Comparison of ENCODE assay signal across 8 cellular contexts in genomic region chr20:2840967-2841531, GRCh38. TPM values are rescaled to one million over a fixed set of nuclear protein-coding genes. Genes with fewer than 3 reads are reported as not detected.
DNase-seq lines count a peak whose midpoint lies in the region; ATAC-seq and TF ChIP-seq lines count a peak whose summit lies in the region.

No MANE protein-coding gene starts in this region.

- no peak for TF ChIP-seq POLR2A in suprapubic skin (IDR thresholded peaks at IDR 0.05)

- peak overlapping the region; percentile 86 for H3K4me3 ChIP-seq in epithelial cell of esophagus (ENCODE audit: low read length)
- peak overlapping the region; percentile 84 for H3K4me3 ChIP-seq in mononuclear cell (ENCODE audit: low read length)
- peak overlapping the region; percentile 96 for H3K4me3 ChIP-seq in suprapubic skin

- peak overlapping the region; percentile 85 to 98 (median 94) for H3K4me3 Mint-ChIP-seq in IgD-negative memory B cell

- H3K27me3 ChIP-seq in mononuclear cell (ENCODE audit: insufficient read depth, low read length): no peaks in the 10 kb centered on the region
- H3K27me3 ChIP-seq in suprapubic skin: no peaks in the 10 kb centered on the region

- no peaks in the 10 kb centered on the region for H3K9me3 ChIP-seq in mononuclear cell (ENCODE audit: low read depth, low read length)
- H3K9me3 ChIP-seq in suprapubic skin: no peaks in the 10 kb centered on the region

- DNase-seq in NCI-H1417 (lab: John Stamatoyannopoulos, UW) (peak in 2 of 3 experiments; percentile 74 to 76), NCI-H1417 treated with DMSO at 0.1 percent for 48 hours (lab: John Stamatoyannopoulos, UW) (no peak), epithelial cell of esophagus (ENCODE audit: low read depth) (peak; percentile 35), suprapubic skin (ENCODE audit: low spot score in 2 of 2) (peak; percentile 89 to 91)
- DNase-seq in activated CD4-positive, alpha-beta T cell treated with anti-CD3 and anti-CD28 coated beads for 4 hours: peak; percentile 16 to 35

- peak overlapping the region; percentile 86 for H3K27ac ChIP-seq in suprapubic skin

- peak; percentile 35 for ATAC-seq in GM21786 (IDR thresholded peaks at IDR 0.05; ENCODE audit: unreplicated experiment)

- peak overlapping the region in 2 of 3 donors; percentile 83 to 87 for H3K27ac Mint-ChIP-seq in IgD-negative memory B cell

- H3K36me3 ChIP-seq in suprapubic skin: peaks cover 4% of the 10 kb centered on the region

- H3K36me3 Mint-ChIP-seq in IgD-negative memory B cell: peaks cover 2% of the 10 kb centered on the region

- H3K4me1 Mint-ChIP-seq in IgD-negative memory B cell: peaks cover 6 to 27% (median 10%) of the 10 kb centered on the region in 3 donors

- H3K4me1 ChIP-seq in mononuclear cell (ENCODE audit: insufficient read depth, low read length) (peaks cover 25% of the 10 kb centered on the region), suprapubic skin (peaks cover 20% of the 10 kb centered on the region)

- TF ChIP-seq EP300 in suprapubic skin (IDR thresholded peaks at IDR 0.05): no peak

- TF ChIP-seq CTCF in epithelial cell of esophagus (IDR thresholded peaks at IDR 0.05; ENCODE audit: insufficient read depth, low read depth, low read length, missing control alignments): no peak
- TF ChIP-seq CTCF in suprapubic skin (IDR thresholded peaks at IDR 0.05): no peak

- WGBS in suprapubic skin: 11% methylated on average over 16 of the region's 33 CpGs

- H3K9me3 Mint-ChIP-seq in IgD-negative memory B cell: no peaks in the 10 kb centered on the region

- no peaks in the 10 kb centered on the region for H3K27me3 Mint-ChIP-seq in IgD-negative memory B cell

RNA-seq across cellular contexts. Expression of gene VPS16, which starts 0.5 kb away (rescaled TPM):
- polyA plus RNA-seq in IgD-negative memory B cell: 22.4 TPM
- total RNA-seq in mononuclear cell (16.6 TPM), suprapubic skin (10 to 100 TPM; 35.7 to 37.4 (median 36.1) TPM)

RNA-seq across cellular contexts. Expression of gene PCED1A, which starts 0.6 kb away (rescaled TPM):
- 18.2 TPM for polyA plus RNA-seq in IgD-negative memory B cell
- total RNA-seq in mononuclear cell (30.0 TPM), suprapubic skin (10 to 100 TPM in 3 of 4 donors, 1 to 10 TPM in 1; 8.0 to 31.1 (median 19.4) TPM)

RNA-seq across cellular contexts. Expression of gene TMEM239, which starts 24.9 kb away (rescaled TPM):
- not detected for polyA plus RNA-seq in IgD-negative memory B cell
- total RNA-seq in mononuclear cell (not detected), suprapubic skin (1 to 10 TPM in 1 of 4 donors, not detected in 3; 2.8 TPM)

RNA-seq across cellular contexts. Expression of gene C20orf141, which starts 26.3 kb away (rescaled TPM):
- polyA plus RNA-seq in IgD-negative memory B cell: not detected
- total RNA-seq in mononuclear cell (not detected), suprapubic skin (not detected)

RNA-seq across cellular contexts. Expression of gene PTPRA, which starts 32.2 kb away (rescaled TPM):
- polyA plus RNA-seq in IgD-negative memory B cell: 22.1 TPM
- total RNA-seq in mononuclear cell (148 TPM), suprapubic skin (10 to 100 TPM; 47.7 to 83.0 (median 73.4) TPM)
